In genomic region chr11:13009921-13010736, GRCh38 we compare ENCODE assay signal across 8 cellular contexts. TPM values are rescaled to one million over a fixed set of nuclear protein-coding genes. Genes with fewer than 3 reads are reported as not detected.
DNase-seq lines count a peak whose midpoint lies in the region; ATAC-seq and TF ChIP-seq lines count a peak whose summit lies in the region.

No MANE protein-coding gene starts in this region.

- DNase-seq in GM13977 (ENCODE audit: low spot score) (peak; percentile 22), RPMI7951 (ENCODE audit: low read depth) (peak; percentile 30), left ventricle myocardium superior (peak; percentile 28), PC-3 (no peak)

- POLR2A ChIA-PET in PC-3 (lab: Charles Lee; ENCODE audit: unreplicated experiment), result no interaction called here

- H3F3A ChIP-seq in PC-3 (ENCODE audit: low read length, unreplicated experiment), result no peaks in the 10 kb centered on the region

- TF ChIP-seq CTCF in GM13977 (IDR thresholded peaks at IDR 0.05; ENCODE audit: extremely low read depth, insufficient read depth, missing control alignments), result no peak
- no peak for TF ChIP-seq CTCF in PC-3 (conservative IDR thresholded peaks at IDR 0.05; ENCODE audit: low read depth, low read length)

- no peaks in the 10 kb centered on the region for H4K20me1 ChIP-seq in PC-3 (ENCODE audit: low read length)

- no peak overlapping the region for H3K27ac ChIP-seq in rectal smooth muscle tissue (ENCODE audit: low read depth, low read length)
- no peak overlapping the region for H3K27ac ChIP-seq in PC-3 (ENCODE audit: low read length)

- no peaks in the 10 kb centered on the region for H3K9me3 ChIP-seq in PC-3 (ENCODE audit: low read length)

- intact Hi-C loops in left ventricle myocardium superior (cut with micrococcal nuclease), result no loop called here
- intact Hi-C loops in PC-3 (cut with micrococcal nuclease), result no loop called here

- no peaks in the 10 kb centered on the region for H3K9me2 ChIP-seq in PC-3 (replicated peaks; ENCODE audit: low read length)

- CTCF ChIA-PET in PC-3 (lab: Charles Lee), result no interaction called here

- peak; percentile 61 for ATAC-seq in left ventricle myocardium superior
- no peak for ATAC-seq in PC-3
- no peak for ATAC-seq in GM18909 (IDR thresholded peaks at IDR 0.05; ENCODE audit: poor library complexity, unreplicated experiment)
- ATAC-seq in GM21528 (IDR thresholded peaks at IDR 0.05; ENCODE audit: low FRiP score, unreplicated experiment), result no peak
- no peak for ATAC-seq in HG03159 (IDR thresholded peaks at IDR 0.05; ENCODE audit: unreplicated experiment)

- no peak overlapping the region for H2AFZ ChIP-seq in PC-3 (ENCODE audit: low read length)

- H3K36me3 ChIP-seq in rectal smooth muscle tissue (ENCODE audit: control insufficient read depth, insufficient read depth, low read length) (no peaks in the 10 kb centered on the region), PC-3 (ENCODE audit: low read depth, low read length) (no peaks in the 10 kb centered on the region)

- H3K9ac ChIP-seq in rectal smooth muscle tissue (ENCODE audit: low read length), result no peak overlapping the region
- H3K9ac ChIP-seq in PC-3 (ENCODE audit: low read length), result no peak overlapping the region

- peak overlapping the region; percentile 52 for H3K4me3 ChIP-seq in rectal smooth muscle tissue (ENCODE audit: low read length)
- H3K4me3 ChIP-seq in PC-3 (ENCODE audit: low read length), result no peak overlapping the region

- in situ Hi-C loops in GM13977 (cut with MboI; ENCODE audit: low pct_unique_long_range_greater_than_20kb, low sequenced_read_pairs, unreplicated experiment), result no loop called here

- BruUV-seq in PC-3 (replicated peaks; lab: Mats Ljungman, UMichigan), result no TSS peak

- H3K4me1 ChIP-seq in rectal smooth muscle tissue (ENCODE audit: control insufficient read depth, insufficient read depth, low read length) (no peaks in the 10 kb centered on the region), PC-3 (ENCODE audit: insufficient read depth, low read length) (peaks cover 6% of the 10 kb centered on the region)

- H3K79me2 ChIP-seq in PC-3 (ENCODE audit: low read length), result no peaks in the 10 kb centered on the region

- H3K4me2 ChIP-seq in PC-3 (ENCODE audit: low read length), result no peak overlapping the region

- peaks cover 20% of the 10 kb centered on the region for H3K27me3 ChIP-seq in rectal smooth muscle tissue (ENCODE audit: control insufficient read depth, insufficient read depth, low read length)
- no peaks in the 10 kb centered on the region; the same call in 1 of the 2 replicates for H3K27me3 ChIP-seq in PC-3 (ENCODE audit: low read length)

RNA-seq across cellular contexts. Expression of gene RASSF10, which starts 1.0 kb away (rescaled TPM):
- 0.12 and 0.20 TPM in 2 replicates for total RNA-seq in RPMI7951 (2014; rRNA removed; shearing (Covaris generic))
- total RNA-seq in left ventricle myocardium superior, result 0.42 TPM
- total RNA-seq in PC-3 (2014; rRNA removed), result not detected in 2 replicates
